In genomic region chr6:112439416-112439815, GRCh38 we compare ENCODE assay signal across 30 cellular contexts.
"Had no signal": no experiment of that assay in that cellular context is flagged by ENCODE, and none has a peak within 500 bp of the region (broad histone marks: within the 10 kb centered on the region; RNA-seq: fewer than 3 reads in every experiment).

No MANE protein-coding gene starts in this region.

- H3K4me2 ChIP-seq: KMS-11 had no signal

- H3K27me3 ChIP-seq: SJCRH30 had no signal

- FAIRE-seq: bronchial epithelial cell, TTC549 had no signal

- H3K4me3 ChIP-seq: SJCRH30 had no signal

- H3K4me3 Mint-ChIP-seq: activated B cell treated with CpG ODN at 0.5 μM for 24 hours; activated CD4-positive, alpha-beta T cell treated with anti-CD3 and anti-CD28 coated beads, Interleukin-2, amount 10 ng/mL, durations not matched to agents 24 days and 14 days; activated CD8-positive, alpha-beta memory T cell treated with anti-CD3 and anti-CD28 coated beads, Interleukin-2, amount 10 ng/mL, durations not matched to agents 7 days and 5 days; activated naive CD4-positive, alpha-beta T cell treated with anti-CD3 and anti-CD28 coated beads, Interleukin-2, amount 50 U/mL, for 24 hours; activated T-cell treated with anti-CD3 and anti-CD28 coated beads, Interleukin-2, amount 50 U/mL, for 24 hours; activated T-helper 1 cell treated with anti-CD3 and anti-CD28 coated beads, Interleukin-12 subunit alpha, Interleukin-12 subunit beta, Interleukin-2, Interleukin-4 antibody, amounts not matched to agents 30 ng/mL and 10 ng/mL and 1 ng/mL, durations not matched to agents 14 hours and 24 hours and 36 hours; T-cell had no signal

- H3K4me1 Mint-ChIP-seq: activated B cell treated with CpG ODN at 0.5 μM for 24 hours; activated CD4-positive, alpha-beta T cell treated with anti-CD3 and anti-CD28 coated beads, Interleukin-2, amount 10 ng/mL, durations not matched to agents 24 days and 14 days; activated CD8-positive, alpha-beta memory T cell treated with anti-CD3 and anti-CD28 coated beads, Interleukin-2, amount 10 ng/mL, durations not matched to agents 7 days and 5 days; activated naive CD4-positive, alpha-beta T cell treated with anti-CD3 and anti-CD28 coated beads, Interleukin-2, amount 50 U/mL, for 24 hours; T-cell had no signal

- ATAC-seq: activated CD8-positive, alpha-beta memory T cell treated with anti-CD3 and anti-CD28 coated beads, Interleukin-2, amount 10 ng/mL, durations not matched to agents 7 days and 5 days; Panc1; T-cell had no signal

- H3K9me3 Mint-ChIP-seq: activated B cell treated with CpG ODN at 0.5 μM for 24 hours; activated CD4-positive, alpha-beta T cell treated with anti-CD3 and anti-CD28 coated beads, Interleukin-2, amount 10 ng/mL, durations not matched to agents 24 days and 14 days; activated naive CD4-positive, alpha-beta T cell treated with anti-CD3 and anti-CD28 coated beads, Interleukin-2, amount 50 U/mL, for 24 hours; activated T-cell treated with anti-CD3 and anti-CD28 coated beads, Interleukin-2, amount 50 U/mL, for 24 hours; activated T-helper 1 cell treated with anti-CD3 and anti-CD28 coated beads, Interleukin-12 subunit alpha, Interleukin-12 subunit beta, Interleukin-2, Interleukin-4 antibody, amounts not matched to agents 30 ng/mL and 10 ng/mL and 1 ng/mL, durations not matched to agents 14 hours and 24 hours and 36 hours; T-cell had no signal

- H3K27me3 Mint-ChIP-seq: activated B cell treated with CpG ODN at 0.5 μM for 24 hours; activated CD4-positive, alpha-beta T cell treated with anti-CD3 and anti-CD28 coated beads, Interleukin-2, amount 10 ng/mL, durations not matched to agents 24 days and 14 days; activated CD8-positive, alpha-beta memory T cell treated with anti-CD3 and anti-CD28 coated beads, Interleukin-2, amount 10 ng/mL, durations not matched to agents 7 days and 5 days; activated naive CD4-positive, alpha-beta T cell treated with anti-CD3 and anti-CD28 coated beads, Interleukin-2, amount 50 U/mL, for 24 hours; activated T-cell treated with anti-CD3 and anti-CD28 coated beads, Interleukin-2, amount 50 U/mL, for 24 hours; T-cell had no signal

- H3K9ac ChIP-seq: KMS-11 had no signal

- H3K27ac ChIP-seq: KMS-11, SJCRH30 had no signal

- DNase-seq: activated B cell treated with CpG ODN at 0.5 μM for 24 hours; activated CD4-positive, alpha-beta T cell treated with anti-CD3 and anti-CD28 coated beads for 1 hour; activated CD4-positive, alpha-beta T cell treated with anti-CD3 and anti-CD28 coated beads, Interleukin-2, amount 10 ng/mL, durations not matched to agents 24 days and 14 days; activated CD4-positive, alpha-beta T cell treated with anti-CD3 and anti-CD28 coated beads, Interleukin-2, amount 50 U/mL, for 48 hours; activated CD8-positive, alpha-beta memory T cell treated with anti-CD3 and anti-CD28 coated beads, Interleukin-2, amount 10 ng/mL, durations not matched to agents 7 days and 5 days; activated effector memory CD4-positive, alpha-beta T cell treated with Interleukin-2 at 50 U/mL for 16 hours; activated naive CD4-positive, alpha-beta T cell; activated T-cell treated with anti-CD3 and anti-CD28 coated beads, Interleukin-2, amount 50 U/mL, for 24 hours; aorta; central memory CD4-positive, alpha-beta T cell; NCI-H1105 treated with DMSO at 0.1 percent for 48 hours; NCI-H146; NCI-H187 treated with DMSO at 0.1 percent for 48 hours; NCI-H2171; NCI-H226; NCI-H526; NCI-H774; NK-92 treated with Interleukin-12 subunit alpha and Interleukin-12 subunit beta, amount 100 ng/mL, for 24 hours; OCI-M1; RPMI8226; SJCRH30; T-cell; T-helper 2 cell; T1000 had no signal

- H3K36me3 Mint-ChIP-seq: activated CD8-positive, alpha-beta memory T cell treated with anti-CD3 and anti-CD28 coated beads, Interleukin-2, amount 10 ng/mL, durations not matched to agents 7 days and 5 days; activated naive CD4-positive, alpha-beta T cell treated with anti-CD3 and anti-CD28 coated beads, Interleukin-2, amount 50 U/mL, for 24 hours; T-cell had no signal

- H3K27ac Mint-ChIP-seq: activated B cell treated with CpG ODN at 0.5 μM for 24 hours; activated CD4-positive, alpha-beta T cell treated with anti-CD3 and anti-CD28 coated beads, Interleukin-2, amount 10 ng/mL, durations not matched to agents 24 days and 14 days; activated CD8-positive, alpha-beta memory T cell treated with anti-CD3 and anti-CD28 coated beads, Interleukin-2, amount 10 ng/mL, durations not matched to agents 7 days and 5 days; activated naive CD4-positive, alpha-beta T cell treated with anti-CD3 and anti-CD28 coated beads, Interleukin-2, amount 50 U/mL, for 24 hours; activated T-cell treated with anti-CD3 and anti-CD28 coated beads, Interleukin-2, amount 50 U/mL, for 24 hours; activated T-helper 1 cell treated with anti-CD3 and anti-CD28 coated beads, Interleukin-12 subunit alpha, Interleukin-12 subunit beta, Interleukin-2, Interleukin-4 antibody, amounts not matched to agents 30 ng/mL and 10 ng/mL and 1 ng/mL, durations not matched to agents 14 hours and 24 hours and 36 hours; T-cell had no signal

- H3K36me3 ChIP-seq: SJCRH30 had no signal
